In genomic region chr6:22448311-22448711, GRCh38 we compare ENCODE assay signal across 1 cellular context.
TF ChIP-seq lines count a peak whose summit lies in the region.

No MANE protein-coding gene starts in this region.

TF ChIP-seq in GM23338, 12 proteins besides CTCF, POLR2A, EP300 and RAD21 (continued from another document):
- TF ChIP-seq, protein P1, sequence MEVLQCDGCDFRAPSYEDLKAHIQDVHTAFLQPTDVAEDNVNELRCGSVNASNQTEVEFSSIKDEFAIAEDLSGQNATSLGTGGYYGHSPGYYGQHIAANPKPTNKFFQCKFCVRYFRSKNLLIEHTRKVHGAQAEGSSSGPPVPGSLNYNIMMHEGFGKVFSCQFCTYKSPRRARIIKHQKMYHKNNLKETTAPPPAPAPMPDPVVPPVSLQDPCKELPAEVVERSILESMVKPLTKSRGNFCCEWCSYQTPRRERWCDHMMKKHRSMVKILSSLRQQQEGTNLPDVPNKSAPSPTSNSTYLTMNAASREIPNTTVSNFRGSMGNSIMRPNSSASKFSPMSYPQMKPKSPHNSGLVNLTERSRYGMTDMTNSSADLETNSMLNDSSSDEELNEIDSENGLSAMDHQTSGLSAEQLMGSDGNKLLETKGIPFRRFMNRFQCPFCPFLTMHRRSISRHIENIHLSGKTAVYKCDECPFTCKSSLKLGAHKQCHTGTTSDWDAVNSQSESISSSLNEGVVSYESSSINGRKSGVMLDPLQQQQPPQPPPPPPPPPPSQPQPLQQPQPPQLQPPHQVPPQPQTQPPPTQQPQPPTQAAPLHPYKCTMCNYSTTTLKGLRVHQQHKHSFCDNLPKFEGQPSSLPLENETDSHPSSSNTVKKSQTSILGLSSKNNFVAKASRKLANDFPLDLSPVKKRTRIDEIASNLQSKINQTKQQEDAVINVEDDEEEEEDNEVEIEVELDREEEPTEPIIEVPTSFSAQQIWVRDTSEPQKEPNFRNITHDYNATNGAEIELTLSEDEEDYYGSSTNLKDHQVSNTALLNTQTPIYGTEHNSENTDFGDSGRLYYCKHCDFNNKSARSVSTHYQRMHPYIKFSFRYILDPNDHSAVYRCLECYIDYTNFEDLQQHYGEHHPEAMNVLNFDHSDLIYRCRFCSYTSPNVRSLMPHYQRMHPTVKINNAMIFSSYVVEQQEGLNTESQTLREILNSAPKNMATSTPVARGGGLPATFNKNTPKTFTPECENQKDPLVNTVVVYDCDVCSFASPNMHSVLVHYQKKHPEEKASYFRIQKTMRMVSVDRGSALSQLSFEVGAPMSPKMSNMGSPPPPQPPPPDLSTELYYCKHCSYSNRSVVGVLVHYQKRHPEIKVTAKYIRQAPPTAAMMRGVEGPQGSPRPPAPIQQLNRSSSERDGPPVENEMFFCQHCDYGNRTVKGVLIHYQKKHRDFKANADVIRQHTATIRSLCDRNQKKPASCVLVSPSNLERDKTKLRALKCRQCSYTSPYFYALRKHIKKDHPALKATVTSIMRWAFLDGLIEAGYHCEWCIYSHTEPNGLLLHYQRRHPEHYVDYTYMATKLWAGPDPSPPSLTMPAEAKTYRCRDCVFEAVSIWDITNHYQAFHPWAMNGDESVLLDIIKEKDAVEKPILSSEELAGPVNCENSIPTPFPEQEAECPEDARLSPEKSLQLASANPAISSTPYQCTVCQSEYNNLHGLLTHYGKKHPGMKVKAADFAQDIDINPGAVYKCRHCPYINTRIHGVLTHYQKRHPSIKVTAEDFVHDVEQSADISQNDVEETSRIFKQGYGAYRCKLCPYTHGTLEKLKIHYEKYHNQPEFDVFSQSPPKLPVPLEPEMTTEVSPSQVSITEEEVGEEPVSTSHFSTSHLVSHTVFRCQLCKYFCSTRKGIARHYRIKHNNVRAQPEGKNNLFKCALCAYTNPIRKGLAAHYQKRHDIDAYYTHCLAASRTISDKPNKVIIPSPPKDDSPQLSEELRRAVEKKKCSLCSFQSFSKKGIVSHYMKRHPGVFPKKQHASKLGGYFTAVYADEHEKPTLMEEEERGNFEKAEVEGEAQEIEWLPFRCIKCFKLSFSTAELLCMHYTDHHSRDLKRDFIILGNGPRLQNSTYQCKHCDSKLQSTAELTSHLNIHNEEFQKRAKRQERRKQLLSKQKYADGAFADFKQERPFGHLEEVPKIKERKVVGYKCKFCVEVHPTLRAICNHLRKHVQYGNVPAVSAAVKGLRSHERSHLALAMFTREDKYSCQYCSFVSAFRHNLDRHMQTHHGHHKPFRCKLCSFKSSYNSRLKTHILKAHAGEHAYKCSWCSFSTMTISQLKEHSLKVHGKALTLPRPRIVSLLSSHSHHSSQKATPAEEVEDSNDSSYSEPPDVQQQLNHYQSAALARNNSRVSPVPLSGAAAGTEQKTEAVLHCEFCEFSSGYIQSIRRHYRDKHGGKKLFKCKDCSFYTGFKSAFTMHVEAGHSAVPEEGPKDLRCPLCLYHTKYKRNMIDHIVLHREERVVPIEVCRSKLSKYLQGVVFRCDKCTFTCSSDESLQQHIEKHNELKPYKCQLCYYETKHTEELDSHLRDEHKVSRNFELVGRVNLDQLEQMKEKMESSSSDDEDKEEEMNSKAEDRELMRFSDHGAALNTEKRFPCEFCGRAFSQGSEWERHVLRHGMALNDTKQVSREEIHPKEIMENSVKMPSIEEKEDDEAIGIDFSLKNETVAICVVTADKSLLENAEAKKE (CRISPR knock-in tag; IDR thresholded peaks at IDR 0.05) = no peak
- no peak for TF ChIP-seq JUNB (IDR thresholded peaks at IDR 0.05; ENCODE audit: unreplicated experiment)
- no peak for TF ChIP-seq CREB1 (CRISPR knock-in tag; IDR thresholded peaks at IDR 0.05; ENCODE audit: low read depth)
